13 cellular contexts compared by ENCODE assay signal in genomic region chr19:38782212-38782611, GRCh38. TPM values are rescaled to one million over a fixed set of nuclear protein-coding genes. Genes with fewer than 3 reads are reported as not detected.
"Had no signal": no experiment of that assay in that cellular context is flagged by ENCODE, and none has a peak within 500 bp of the region (broad histone marks: within the 10 kb centered on the region; RNA-seq: fewer than 3 reads in every experiment).

No MANE protein-coding gene starts in this region.

RNA-seq across cellular contexts. Expression of gene LGALS7B, which starts 6.8 kb away (rescaled TPM):
- total RNA-seq: activated B cell treated with CpG ODN at 0.5 μM for 24 hours; activated CD4-positive, alpha-beta memory T cell treated with anti-CD3 and anti-CD28 coated beads for 36 hours; activated CD4-positive, alpha-beta memory T cell treated with anti-CD3 and anti-CD28 coated beads, Interleukin-2, amount 10 ng/mL, durations not matched to agents 7 days and 5 days; activated CD4-positive, alpha-beta T cell treated with anti-CD3 and anti-CD28 coated beads for 36 hours; activated CD4-positive, alpha-beta T cell treated with anti-CD3 and anti-CD28 coated beads, Interleukin-2, amount 10 ng/mL, durations not matched to agents 24 days and 14 days; activated CD4-positive, alpha-beta T cell treated with anti-CD3 and anti-CD28 coated beads, Interleukin-2, amount 10 ng/mL, durations not matched to agents 7 days and 5 days; activated CD8-positive, alpha-beta memory T cell treated with anti-CD3 and anti-CD28 coated beads for 36 hours; activated CD8-positive, alpha-beta memory T cell treated with anti-CD3 and anti-CD28 coated beads, Interleukin-2, amount 10 ng/mL, durations not matched to agents 7 days and 5 days; activated CD8-positive, alpha-beta T cell treated with anti-CD3 and anti-CD28 coated beads for 36 hours; activated CD8-positive, alpha-beta T cell treated with anti-CD3 and anti-CD28 coated beads, Interleukin-2, amount 10 ng/mL, durations not matched to agents 7 days and 5 days; T-helper 1 cell treated with Interleukin-12 subunit alpha and Interleukin-12 subunit beta and Interleukin-4 antibody, amounts not matched to agents 30 ng/mL and 1 ng/mL, for 36 hours; T-helper 17 cell; T-helper 2 cell treated with Interferon-gamma antibody and Interleukin-4, amounts not matched to agents 100 ng/mL and 5 ng/mL, for 36 hours had no signal

RNA-seq across cellular contexts. Expression of gene LGALS7, which starts 8.9 kb away (rescaled TPM):
- total RNA-seq: activated B cell treated with CpG ODN at 0.5 μM for 24 hours; activated CD4-positive, alpha-beta memory T cell treated with anti-CD3 and anti-CD28 coated beads for 36 hours; activated CD4-positive, alpha-beta memory T cell treated with anti-CD3 and anti-CD28 coated beads, Interleukin-2, amount 10 ng/mL, durations not matched to agents 7 days and 5 days; activated CD4-positive, alpha-beta T cell treated with anti-CD3 and anti-CD28 coated beads for 36 hours; activated CD4-positive, alpha-beta T cell treated with anti-CD3 and anti-CD28 coated beads, Interleukin-2, amount 10 ng/mL, durations not matched to agents 24 days and 14 days; activated CD4-positive, alpha-beta T cell treated with anti-CD3 and anti-CD28 coated beads, Interleukin-2, amount 10 ng/mL, durations not matched to agents 7 days and 5 days; activated CD8-positive, alpha-beta memory T cell treated with anti-CD3 and anti-CD28 coated beads for 36 hours; activated CD8-positive, alpha-beta memory T cell treated with anti-CD3 and anti-CD28 coated beads, Interleukin-2, amount 10 ng/mL, durations not matched to agents 7 days and 5 days; activated CD8-positive, alpha-beta T cell treated with anti-CD3 and anti-CD28 coated beads for 36 hours; activated CD8-positive, alpha-beta T cell treated with anti-CD3 and anti-CD28 coated beads, Interleukin-2, amount 10 ng/mL, durations not matched to agents 7 days and 5 days; T-helper 1 cell treated with Interleukin-12 subunit alpha and Interleukin-12 subunit beta and Interleukin-4 antibody, amounts not matched to agents 30 ng/mL and 1 ng/mL, for 36 hours; T-helper 17 cell; T-helper 2 cell treated with Interferon-gamma antibody and Interleukin-4, amounts not matched to agents 100 ng/mL and 5 ng/mL, for 36 hours had no signal
